27 cellular contexts compared by ENCODE assay signal in the genomic region with DNA sequence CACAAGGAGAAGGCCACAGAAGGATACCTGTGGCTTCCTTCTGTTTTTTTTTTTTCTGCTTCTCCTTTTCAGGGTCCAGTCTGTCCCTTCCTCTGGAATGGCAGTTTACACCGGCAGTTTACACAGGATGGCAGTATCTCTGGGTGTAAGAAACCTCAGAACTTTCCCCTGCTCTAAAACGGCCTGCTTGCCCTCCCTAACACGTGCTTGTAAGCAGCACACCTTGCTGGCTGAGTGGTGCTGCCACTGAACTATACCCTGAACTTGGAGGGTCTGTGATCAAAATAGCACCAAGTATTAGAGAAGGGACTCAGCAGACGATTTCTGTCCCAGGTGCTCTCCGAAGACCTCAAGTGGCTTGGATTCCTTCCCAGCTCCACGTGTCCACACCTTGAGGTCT. TPM values are rescaled to one million over a fixed set of nuclear protein-coding genes. Genes with fewer than 3 reads are reported as not detected.
DNase-seq lines count a peak whose midpoint lies in the region; ATAC-seq, FAIRE-seq and TF ChIP-seq lines count a peak whose summit lies in the region.
"Had no signal": no experiment of that assay in that cellular context is flagged by ENCODE, and none has a peak within 500 bp of the region (broad histone marks: within the 10 kb centered on the region; RNA-seq: fewer than 3 reads in every experiment).

No MANE protein-coding gene starts in this region.

- H3K4me2 ChIP-seq in H9 (ENCODE audit: insufficient read depth, insufficient read length, low read length): peak overlapping the region; percentile 93
- H3K4me2 ChIP-seq in H1 (ENCODE audit: insufficient read depth in 1 of 2, low read depth in 2 of 2, low read length in 2 of 2): peak overlapping the region in 1 of 2 experiments; percentile 94; a peak in 2 of 4 replicates
- no peak overlapping the region for H3K4me2 ChIP-seq in neuronal stem cell (ENCODE audit: insufficient read depth, low read length, poor library complexity, severe bottlenecking)
- H3K4me2 ChIP-seq: A549; BLaER1 treated with 17β-estradiol and CSF1 and Interleukin-3, amounts not matched to agents 10 nM and 100 nM had no signal

- H3K4me1 ChIP-seq in H9 (ENCODE audit: insufficient read depth, low read length) (peaks cover 23% of the 10 kb centered on the region), H1 (replicated peaks in 1 of 4; ENCODE audit: control insufficient read depth in 3 of 4, insufficient read depth in 4 of 4, low read length in 3 of 4) (peaks cover 12 to 38% (median 21%) of the 10 kb centered on the region in 4 experiments), neuronal stem cell (ENCODE audit: control insufficient read depth in 2 of 2, insufficient read depth in 1 of 2, low read depth in 1 of 2, low read length in 2 of 2) (peaks cover 16 to 20% of the 10 kb centered on the region in 2 donors)
- H3K4me1 ChIP-seq: A549, BE2C, HAP-1 had no signal

- H3K4me1 Mint-ChIP-seq in H9 (peaks cover 62 to 74% of the 10 kb centered on the region in 2 experiments), WTC11 (peaks cover 75% of the 10 kb centered on the region)
- H3K4me1 Mint-ChIP-seq: CD14-positive monocyte; CD8-positive, alpha-beta memory T cell had no signal

- no peak overlapping the region for H4K91ac ChIP-seq in H9 (ENCODE audit: insufficient read length, low read depth, low read length)
- H4K91ac ChIP-seq in H1 (replicated peaks; ENCODE audit: insufficient read length, low read length): no peak overlapping the region
- no peak overlapping the region for H4K91ac ChIP-seq in neuronal stem cell (ENCODE audit: low read depth, low read length, poor library complexity)

- POLR2A ChIA-PET in WTC11 (lab: Charles Lee) (interaction anchor here (0.6 kb wide), 1 partner anchor 244 kb away, joined by 5 read pairs; no protein-coding TSS in a partner anchor), H1 (lab: Charles Lee; ENCODE audit: partially characterized antibody) (no interaction called here)

- no peak overlapping the region for H3K18ac ChIP-seq in H9 (ENCODE audit: insufficient read length, low read depth, low read length)
- peak overlapping the region; percentile 26; the same call in 1 of the 2 replicates for H3K18ac ChIP-seq in H1 (ENCODE audit: extremely low read depth, low read length)
- H3K18ac ChIP-seq in neuronal stem cell (ENCODE audit: low read length): no peak overlapping the region

- H3K9me3 ChIP-seq in H9 (ENCODE audit: control insufficient read depth, low read depth, low read length) (no peaks in the 10 kb centered on the region), H1 (ENCODE audit: insufficient read depth in 2 of 2, low read depth in 1 of 2, low read length in 1 of 2) (no peaks in the 10 kb centered on the region), neuronal stem cell (replicated peaks in 1 of 2; ENCODE audit: control insufficient read depth in 2 of 2, insufficient read depth in 1 of 2, low read depth in 1 of 2, low read length in 2 of 2) (no peaks in the 10 kb centered on the region)
- H3K9me3 ChIP-seq: A549; BE2C; BLaER1 treated with 17β-estradiol and CSF1 and Interleukin-3, amounts not matched to agents 10 nM and 100 nM; HAP-1 had no signal

- H3K79me1 ChIP-seq in H9 (ENCODE audit: insufficient read depth, low read depth, low read length, poor library complexity, severe bottlenecking) (no peaks in the 10 kb centered on the region), H1 (ENCODE audit: low read depth, low read length) (no peaks in the 10 kb centered on the region), neuronal stem cell (ENCODE audit: low read depth, low read length) (no peaks in the 10 kb centered on the region)

- H2BK120ac ChIP-seq in H9 (ENCODE audit: low read depth, low read length, poor library complexity, severe bottlenecking): no peak overlapping the region
- H2BK120ac ChIP-seq in H1 (replicated peaks; ENCODE audit: low read depth, low read length): no peak overlapping the region
- H2BK120ac ChIP-seq in neuronal stem cell (ENCODE audit: low read depth, low read length): no peak overlapping the region

- no peak overlapping the region for H2BK20ac ChIP-seq in H9 (ENCODE audit: low read depth, low read length, poor library complexity, severe bottlenecking)
- H2BK20ac ChIP-seq in H1 (ENCODE audit: low read length): peak overlapping the region; percentile 92; the same call in 1 of the 2 replicates

- TF ChIP-seq CTCF in H9 (conservative IDR thresholded peaks at IDR 0.05) (no peak), WTC11 (IDR thresholded peaks at IDR 0.05) (no peak), H1 (IDR thresholded peaks at IDR 0.05; ENCODE audit: control extremely low read depth in 1 of 3, insufficient read depth in 1 of 3, low read depth in 1 of 3, low read length in 3 of 3) (no peak)

- H3K56ac ChIP-seq in H9 (ENCODE audit: insufficient read length, low read depth, low read length): no peak overlapping the region
- no peak overlapping the region for H3K56ac ChIP-seq in H1 (replicated peaks; ENCODE audit: insufficient read length, low read depth, low read length)

- FAIRE-seq in H1 (lab: Jason Lieb, UNC): no peak
- FAIRE-seq: A549, D721Med, GM12878, GM19239 had no signal

- peak overlapping the region in 1 of 4 experiments; percentile 72; a peak in 1 of 8 replicates for H3K4me3 ChIP-seq in H1 (ENCODE audit: extremely low read depth in 1 of 4, insufficient read depth in 2 of 4, low read depth in 3 of 4, low read length in 4 of 4)
- no peak overlapping the region for H3K4me3 ChIP-seq in neuronal stem cell (ENCODE audit: low read length in 2 of 2)
- H3K4me3 ChIP-seq: A549; BLaER1 treated with 17β-estradiol and CSF1 and Interleukin-3, amounts not matched to agents 10 nM and 100 nM; GM12878; HAP-1 had no signal

- H3K4me3 Mint-ChIP-seq in H9 (no peak overlapping the region; a peak in 1 of 5 replicates), WTC11 (no peak overlapping the region)
- H3K4me3 Mint-ChIP-seq: CD14-positive monocyte; CD4-positive, alpha-beta T cell; CD8-positive, alpha-beta memory T cell; HFFc6 had no signal

- H3K9ac ChIP-seq in H9 (ENCODE audit: extremely low read depth, insufficient read length, low read length) (no peak overlapping the region), H1 (replicated peaks in 1 of 4; ENCODE audit: extremely low read depth in 1 of 4, low read depth in 3 of 4, low read length in 3 of 4) (no peak overlapping the region), neuronal stem cell (ENCODE audit: low read depth, low read length, poor library complexity) (no peak overlapping the region)
- H3K9ac ChIP-seq: BLaER1 treated with 17β-estradiol and CSF1 and Interleukin-3, amounts not matched to agents 10 nM and 100 nM had no signal

- no peaks in the 10 kb centered on the region for H3K9me3 Mint-ChIP-seq in H9
- H3K9me3 Mint-ChIP-seq in WTC11: no peaks in the 10 kb centered on the region
- H3K9me3 Mint-ChIP-seq: CD4-positive, alpha-beta T cell had no signal

- no peak for DNase-seq in H9
- no peak for DNase-seq in WTC11 (ENCODE audit: low spot score)
- DNase-seq in H1 (ENCODE audit: low read depth in 1 of 2, low spot score in 2 of 2): no peak
- no peak for DNase-seq in neuronal stem cell (ENCODE audit: low spot score)
- DNase-seq in SHP77 treated with DMSO at 0.1 percent for 48 hours (lab: John Stamatoyannopoulos, UW): no peak
- DNase-seq in middle frontal gyrus (ENCODE audit: extremely low spot score, low spot score): no peak
- DNase-seq in cardiac septum (ENCODE audit: low spot score): no peak
- DNase-seq: 8988T; ACHN; AML-193; BE2C; CD4-positive, alpha-beta T cell; CD8-positive, alpha-beta memory T cell; DMS 273 treated with DMSO at 0.1 percent for 48 hours; DMS79; EL; GDM1; GOT3; HFFc6 had no signal

- H3K79me2 ChIP-seq in H9 (ENCODE audit: insufficient read depth, low read length) (no peaks in the 10 kb centered on the region), H1 (ENCODE audit: control insufficient read depth in 1 of 2, insufficient read depth in 2 of 2, low read length in 2 of 2) (0 out of 4 replicates have a peak, but pooled peaks cover 0 to under 1% of the 10 kb centered on the region in 2 experiments)

- H3K36me3 Mint-ChIP-seq in H9 (ENCODE audit: insufficient read depth in 1 of 3, low read depth in 3 of 3) (peaks cover 0 to 4% (median 0%) of the 10 kb centered on the region in 3 experiments; a peak in 2 of 7 replicates), WTC11 (no peaks in the 10 kb centered on the region; the same call in 1 of the 2 replicates)
- H3K36me3 Mint-ChIP-seq: CD14-positive monocyte; CD8-positive, alpha-beta memory T cell had no signal

- no peak overlapping the region for H3K27ac ChIP-seq in H9 (ENCODE audit: insufficient read length, low read depth, low read length)
- H3K27ac ChIP-seq in H1 (ENCODE audit: low read depth, low read length): no peak overlapping the region
- H3K27ac ChIP-seq in neuronal stem cell (replicated peaks; ENCODE audit: low read length): no peak overlapping the region
- H3K27ac ChIP-seq: A549; BLaER1 treated with 17β-estradiol and CSF1 and Interleukin-3, amounts not matched to agents 10 nM and 100 nM had no signal

- H4K5ac ChIP-seq in H9 (ENCODE audit: insufficient read length, low read depth, low read length) (no peak overlapping the region), H1 (ENCODE audit: insufficient read length, low read depth, low read length) (no peak overlapping the region)

- intact Hi-C loops in cardiac septum (cut with DNase I): no loop called here

- H3K14ac ChIP-seq in H9 (ENCODE audit: insufficient read depth, low read length): no peak overlapping the region; the same call in 1 of the 2 replicates
- no peak overlapping the region for H3K14ac ChIP-seq in H1 (ENCODE audit: insufficient read length)
- no peak overlapping the region for H3K14ac ChIP-seq in neuronal stem cell (ENCODE audit: low read length)

- no peak overlapping the region for H2BK15ac ChIP-seq in H9 (ENCODE audit: low read depth, low read length)
- peak overlapping the region; percentile 3; the same call in 1 of the 2 replicates for H2BK15ac ChIP-seq in H1 (ENCODE audit: low read length)
- H2BK15ac ChIP-seq in neuronal stem cell (ENCODE audit: low read length): no peak overlapping the region

- H4K20me1 ChIP-seq in H9 (ENCODE audit: control insufficient read depth, insufficient read depth, insufficient read length): no peaks in the 10 kb centered on the region
- no peaks in the 10 kb centered on the region for H4K20me1 ChIP-seq in H1 (replicated peaks in 1 of 2; ENCODE audit: control insufficient read depth in 1 of 2, insufficient read depth in 2 of 2, low read length in 2 of 2)
- H4K20me1 ChIP-seq: BLaER1 treated with 17β-estradiol and CSF1 and Interleukin-3, amounts not matched to agents 10 nM and 100 nM had no signal

- no peak overlapping the region for H3K27ac Mint-ChIP-seq in H9
- H3K27ac Mint-ChIP-seq in WTC11: no peak overlapping the region
- H3K27ac Mint-ChIP-seq: CD14-positive monocyte; CD4-positive, alpha-beta T cell; CD8-positive, alpha-beta memory T cell; HFFc6 had no signal

- H3K36me3 ChIP-seq in H1 (ENCODE audit: control insufficient read depth in 2 of 4, insufficient read depth in 4 of 4, low read length in 3 of 4) (no peaks in the 10 kb centered on the region), neuronal stem cell (replicated peaks in 1 of 2; ENCODE audit: control insufficient read depth in 2 of 2, insufficient read depth in 2 of 2, low read length in 2 of 2) (no peaks in the 10 kb centered on the region)
- H3K36me3 ChIP-seq: BE2C; BLaER1 treated with 17β-estradiol and CSF1 and Interleukin-3, amounts not matched to agents 10 nM and 100 nM; HAP-1 had no signal

- no peak for TF ChIP-seq POLR2A in H1 (IDR thresholded peaks at IDR 0.05; ENCODE audit: control extremely low read depth in 1 of 2, low read depth in 2 of 2, low read length in 2 of 2)

- H3K23ac ChIP-seq in H9 (ENCODE audit: insufficient read length, low read depth, low read length) (no peak overlapping the region), H1 (ENCODE audit: insufficient read length) (no peak overlapping the region), neuronal stem cell (ENCODE audit: low read depth, low read length, poor library complexity) (no peak overlapping the region)

- H3T11ph ChIP-seq in H9 (ENCODE audit: low read length): no peak overlapping the region

- WGBS in H9 (ENCODE audit: extremely low coverage, insufficient read length, low lambda C conversion rate): no CpG with 5 or more reads among the region's 6 CpGs
- 55% methylated on average over 6 of the region's 6 CpGs; no CpG with 5 or more reads in 1 of the 2 experiments for WGBS in H1 (ENCODE audit: extremely low coverage in 1 of 2, insufficient coverage in 1 of 2, insufficient read length in 1 of 2, insufficient replicate concordance in 2 of 2, low coverage in 1 of 2, low lambda C conversion rate in 2 of 2, missing lambda C conversion rate in 1 of 2), 2 experiments
- WGBS in neuronal stem cell (ENCODE audit: extremely low coverage in 2 of 2, insufficient read length in 2 of 2, insufficient replicate concordance in 1 of 2), 2 donors: no CpG with 5 or more reads among the region's 6 CpGs

- H4K8ac ChIP-seq in H9 (replicated peaks; ENCODE audit: insufficient read length, low read depth, low read length) (no peak overlapping the region), H1 (ENCODE audit: extremely low read depth, insufficient read depth, low read length) (no peak overlapping the region), neuronal stem cell (ENCODE audit: low read depth, low read length) (no peak overlapping the region)

- no peak overlapping the region for H2BK12ac ChIP-seq in H9 (ENCODE audit: insufficient read length, low read depth, low read length)
- H2BK12ac ChIP-seq in H1 (ENCODE audit: low read depth, low read length): peak overlapping the region; percentile 51; the same call in 1 of the 2 replicates
- H2BK12ac ChIP-seq in neuronal stem cell (ENCODE audit: low read length): no peak overlapping the region

- no peak for TF ChIP-seq EP300 in H1 (IDR thresholded peaks at IDR 0.05; ENCODE audit: borderline replicate concordance in 1 of 2, low read depth in 2 of 2, low read length in 2 of 2)

- no peak overlapping the region for H2AK5ac ChIP-seq in H9 (ENCODE audit: insufficient read length, low read length)
- H2AK5ac ChIP-seq in H1 (ENCODE audit: low read depth, low read length): no peak overlapping the region
- H2AK5ac ChIP-seq in neuronal stem cell (ENCODE audit: low read depth, low read length): no peak overlapping the region

- CTCF ChIA-PET in WTC11 (lab: Charles Lee) (no interaction called here), H1 (lab: Charles Lee; ENCODE audit: partially characterized antibody) (interaction anchor here (0.6 to 3.1 kb wide), 6 partner anchors 18 to 204 kb away, joined by 3 to 13 read pairs (median 3); no protein-coding TSS in a partner anchor)

- H3K27me3 Mint-ChIP-seq in H9 (ENCODE audit: low read depth): peaks cover 37% of the 10 kb centered on the region
- peaks cover 30% of the 10 kb centered on the region for H3K27me3 Mint-ChIP-seq in WTC11 (ENCODE audit: low read depth)

- ATAC-seq in WTC11 (no peak), GM19467 (IDR thresholded peaks at IDR 0.05; ENCODE audit: unreplicated experiment) (no peak)
- ATAC-seq: A549 had no signal

- no peak overlapping the region for H2BK5ac ChIP-seq in H9 (ENCODE audit: insufficient read length, low read length)
- no peak overlapping the region for H2BK5ac ChIP-seq in H1 (ENCODE audit: low read depth, low read length)
- no peak overlapping the region for H2BK5ac ChIP-seq in neuronal stem cell (ENCODE audit: low read length)

- H3K27me3 ChIP-seq in H9 (ENCODE audit: insufficient read depth, low read length): peaks cover 4% of the 10 kb centered on the region; the same call in 1 of the 2 replicates
- H3K27me3 ChIP-seq in H1 (replicated peaks in 1 of 4; ENCODE audit: control insufficient read depth in 3 of 4, extremely low read depth in 1 of 4, insufficient read depth in 3 of 4, low read length in 3 of 4): peaks cover 0 to 19% (median 14%) of the 10 kb centered on the region in 4 experiments; a peak in 4 of 7 replicates
- peaks cover 0 to 26% (median 0%) of the 10 kb centered on the region in 3 experiments for H3K27me3 ChIP-seq in neuronal stem cell (ENCODE audit: control insufficient read depth in 3 of 3, insufficient read depth in 3 of 3, low read depth in 1 of 3, low read length in 3 of 3)

- H3K23me2 ChIP-seq in H9 (ENCODE audit: insufficient read length, low read depth, low read length, poor library complexity, severe bottlenecking) (peaks cover 26% of the 10 kb centered on the region), H1 (ENCODE audit: low read depth, low read length) (peaks cover 9% of the 10 kb centered on the region)

- no peak for TF ChIP-seq RAD21 in H1 (IDR thresholded peaks at IDR 0.05 in 1 of 2, conservative IDR thresholded peaks at IDR 0.05 in 1 of 2; ENCODE audit: low read depth in 2 of 2, low read length in 2 of 2)

- H2AFZ ChIP-seq in H9 (ENCODE audit: low read length) (no peak overlapping the region), H1 (ENCODE audit: low read length) (no peak overlapping the region), neuronal stem cell (ENCODE audit: low read length) (peak overlapping the region; percentile 83)

- H3K4ac ChIP-seq in H9 (ENCODE audit: low read depth, low read length) (no peak overlapping the region), H1 (replicated peaks; ENCODE audit: insufficient read length, low read depth, low read length) (no peak overlapping the region), neuronal stem cell (ENCODE audit: low read length) (no peak overlapping the region)

RNA-seq across cellular contexts. Expression of a gene that starts 0.9 kb away (rescaled TPM):
- 0.46 and 0.94 TPM in 2 replicates for total RNA-seq in H9 (2021)
- total RNA-seq in WTC11 (2021): 1.5 to 1.8 TPM (median 1.7 TPM) in 3 replicates
- 2.1 and 2.3 TPM in 2 replicates for total RNA-seq in H1 (2021; fragmentation: NEBNext Ultra II Directional; extraction: Animal tissue kit (Norgen Biotek cat#: 25700))
- 3.1 and 7.3 TPM in 2 replicates for polyA plus RNA-seq in H1 (2011; rRNA removed)
- polyA plus RNA-seq in H1 (2011; cell fraction: cytosol; rRNA removed): 1.9 TPM
- polyA plus RNA-seq in H1 (2011; cell fraction: nucleus; rRNA removed): 5.7 TPM
- polyA plus RNA-seq in H1 (2012, experiment 1 of 2): 0.60 to 1.3 TPM (median 0.80 TPM) in 4 replicates
- 0.28 TPM for polyA plus RNA-seq in H1 (2012, experiment 2 of 2)
- polyA plus RNA-seq in H1 (2013, experiment 1 of 2): 1.1 TPM
- polyA plus RNA-seq in H1 (2013, experiment 2 of 2): 1.1 TPM
- 7.1 and 13.5 TPM in 2 replicates for polyA minus RNA-seq in H1 (2011; rRNA and poly(A)+ RNA removed)
- 5.0 TPM for polyA minus RNA-seq in H1 (2011; cell fraction: cytosol; rRNA and poly(A)+ RNA removed)
- 15.1 TPM for polyA minus RNA-seq in H1 (2011; cell fraction: nucleus; rRNA and poly(A)+ RNA removed)
- 0.26 TPM for polyA plus RNA-seq in neuronal stem cell (2013, experiment 1 of 2)
- polyA plus RNA-seq in neuronal stem cell (2013, experiment 2 of 2): 0.21 TPM
- 0.27 TPM for total RNA-seq in cardiac septum
- total RNA-seq: CD4-positive, alpha-beta T cell; CD8-positive, alpha-beta memory T cell; GM12878 had no signal
- polyA plus RNA-seq: A549; CD14-positive monocyte; CD8-positive, alpha-beta memory T cell had no signal
